In genomic region chr14:90405101-90405500, GRCh38 we compare ENCODE assay signal across 24 cellular contexts. TPM values are rescaled to one million over a fixed set of nuclear protein-coding genes. Genes with fewer than 3 reads are reported as not detected.
DNase-seq lines count a peak whose midpoint lies in the region; ATAC-seq, FAIRE-seq and TF ChIP-seq lines count a peak whose summit lies in the region.
"Had no signal": no experiment of that assay in that cellular context is flagged by ENCODE, and none has a peak within 500 bp of the region (broad histone marks: within the 10 kb centered on the region; RNA-seq: fewer than 3 reads in every experiment).

No MANE protein-coding gene starts in this region.

- peaks cover 3% of the 10 kb centered on the region; the same call in 2 of the 3 replicates for H3K79me2 ChIP-seq in K562 (ENCODE audit: control insufficient read depth, insufficient read depth, low read length)

- peak; percentile 41; the same call in 2 of the 3 replicates for ATAC-seq in K562
- ATAC-seq: activated CD4-positive, CD25-positive, alpha-beta regulatory T cell treated with anti-CD3 and anti-CD28 coated beads, Interleukin-2, amount 50 U/mL, for 24 hours; left colon had no signal

- H3K4me3 ChIP-seq in HEK293 (ENCODE audit: low read depth, low read length) (no peak overlapping the region), K562 (no peak overlapping the region), sigmoid colon (no peak overlapping the region)
- H3K4me3 ChIP-seq: ovary, thyroid gland had no signal

- peaks cover 48 to 69% of the 10 kb centered on the region in 2 experiments for H3K36me3 ChIP-seq in HEK293 (ENCODE audit: control insufficient read depth in 2 of 2, insufficient read depth in 1 of 2, low read length in 2 of 2)
- peaks cover 57% of the 10 kb centered on the region for H3K36me3 ChIP-seq in K562 (ENCODE audit: control insufficient read depth, insufficient read depth, low read length)
- peaks cover 31 to 67% (median 50%) of the 10 kb centered on the region in 4 donors for H3K36me3 ChIP-seq in sigmoid colon
- H3K36me3 ChIP-seq: ovary had no signal

- H3K9me1 ChIP-seq in K562 (ENCODE audit: control insufficient read depth, insufficient read depth, low read length) = no peaks in the 10 kb centered on the region

- no peak overlapping the region for H3K4me2 ChIP-seq in K562 (ENCODE audit: insufficient read depth, low read length)

- TF ChIP-seq EP300 in K562 (IDR thresholded peaks at IDR 0.05; ENCODE audit: low read length) = no peak
- TF ChIP-seq EP300 in sigmoid colon (IDR thresholded peaks at IDR 0.05) = no peak

- TF ChIP-seq CTCF in HEK293 (tag by site-specific recombination; IDR thresholded peaks at IDR 0.05) (no peak), K562 (IDR thresholded peaks at IDR 0.05 in 2 of 3, conservative IDR thresholded peaks at IDR 0.05 in 1 of 3; ENCODE audit: insufficient read depth in 2 of 3, low read depth in 1 of 3, low read length in 3 of 3) (no peak), sigmoid colon (IDR thresholded peaks at IDR 0.05) (no peak)

- H4K20me1 ChIP-seq in K562 (replicated peaks; ENCODE audit: control insufficient read depth, insufficient read depth, low read length) = no peaks in the 10 kb centered on the region; the same call in 1 of the 2 replicates

- POLR2A ChIA-PET in HEK293 (lab: Yijun Ruan, JAX) (no interaction called here), K562 (lab: Yijun Ruan, JAX) (interaction anchor here (1.7 kb wide), 1 partner anchor 11 kb away, joined by 6 read pairs; no protein-coding TSS in a partner anchor)

- in situ Hi-C loops in K562 (cut with MboI) = loop anchor here (10.0 kb wide), 1 partner anchor 120 kb away; no protein-coding TSS in a partner anchor

- H2AFZ ChIP-seq in K562 (ENCODE audit: low read depth, low read length) = no peak overlapping the region

- intact Hi-C loops in K562 (cut with micrococcal nuclease) (no loop called here), sigmoid colon (cut with DNase I) (no loop called here), head of caudate nucleus (cut with DNase I) (loop anchor here (10.0 kb wide), 1 partner anchor 110 kb away; no protein-coding TSS in a partner anchor)

- TF ChIP-seq POLR2A in K562 (conservative IDR thresholded peaks at IDR 0.05) (no peak), sigmoid colon (IDR thresholded peaks at IDR 0.05) (no peak)

- peaks cover 14% of the 10 kb centered on the region for H3K4me1 ChIP-seq in HEK293 (ENCODE audit: control insufficient read depth, insufficient read depth, low read length)
- H3K4me1 ChIP-seq in K562 (replicated peaks in 1 of 2; ENCODE audit: control insufficient read depth in 2 of 2, insufficient read depth in 2 of 2, low read length in 2 of 2) = no peaks in the 10 kb centered on the region
- H3K4me1 ChIP-seq in sigmoid colon = peaks cover 0 to 98% (median 92%) of the 10 kb centered on the region in 4 donors

- CTCF ChIA-PET in HEK293 (lab: Yijun Ruan, JAX) (interaction anchor here (0.7 kb wide), 1 partner anchor 46 kb away, joined by 3 read pairs; no protein-coding TSS in a partner anchor), K562 (lab: Yijun Ruan, JAX; ENCODE audit: low intra/inter-chr PET ratio) (no interaction called here)

- 84% methylated on average over 9 of the region's 9 CpGs for WGBS in K562 (ENCODE audit: insufficient coverage, low coverage, missing lambda C conversion rate)
- WGBS in sigmoid colon, 2 donors = 63 to 78% methylated on average over 9 of the region's 9 CpGs

- DNase-seq in DMS53 (lab: John Stamatoyannopoulos, UW) (peak; percentile 42), DMS53 treated with DMSO at 0.1 percent for 48 hours (lab: John Stamatoyannopoulos, UW; ENCODE audit: unreplicated experiment) (no peak), K562 (ENCODE audit: extremely low read depth in 1 of 4, low spot score in 3 of 4) (no peak), sigmoid colon (no peak), midbrain (lab: John Stamatoyannopoulos, UW) (no peak), head of caudate nucleus (no peak), DMS114 treated with DMSO at 0.1 percent for 48 hours (lab: John Stamatoyannopoulos, UW; ENCODE audit: unreplicated experiment) (no peak)
- DNase-seq: activated CD8-positive, alpha-beta memory T cell treated with anti-CD3 and anti-CD28 coated beads, Interleukin-2, amount 50 U/mL, for 48 hours; endodermal cell; GOT3; KG1; left colon; ovary; Right ventricle myocardium superior; small intestine; stimulated activated CD4-positive, alpha-beta T cell treated with anti-CD3 and anti-CD28 coated beads, Interleukin-4, amount 100 ng/mL, for 4 hours; T-helper 2 cell; thyroid gland had no signal

- no peak for FAIRE-seq in K562 (lab: Jason Lieb, UNC)
- FAIRE-seq: G401.6, GM12892, small intestine had no signal

- H3K27me3 ChIP-seq in K562 (ENCODE audit: control insufficient read depth in 2 of 2, insufficient read depth in 2 of 2, low read length in 2 of 2) = no peaks in the 10 kb centered on the region
- no peaks in the 10 kb centered on the region for H3K27me3 ChIP-seq in sigmoid colon
- H3K27me3 ChIP-seq: ovary, thyroid gland had no signal

- TF ChIP-seq RAD21 in K562 (CRISPR knock-in tag; conservative IDR thresholded peaks at IDR 0.05 in 1 of 2, IDR thresholded peaks at IDR 0.05 in 1 of 2) = no peak

- no peak overlapping the region for H3K9ac ChIP-seq in K562 (ENCODE audit: insufficient read depth in 1 of 2, low read depth in 2 of 2, low read length in 2 of 2)

- BruUV-seq in K562 (replicated peaks; lab: Mats Ljungman, UMichigan) = TSS peak; percentile 4

- peak overlapping the region; percentile 10; the same call in 1 of the 2 replicates for H3K27ac ChIP-seq in HEK293 (ENCODE audit: extremely low read depth, low read depth, low read length)
- no peak overlapping the region for H3K27ac ChIP-seq in K562 (ENCODE audit: extremely low read depth, low read depth, low read length)
- H3K27ac ChIP-seq in sigmoid colon = peak overlapping the region; percentile 94 to 97 (median 95)
- H3K27ac ChIP-seq: 22Rv1, C4-2B, ovary, thyroid gland had no signal

- H3K9me3 ChIP-seq in HEK293 (ENCODE audit: control insufficient read depth, insufficient read depth, low read depth, low read length) = no peaks in the 10 kb centered on the region
- no peaks in the 10 kb centered on the region for H3K9me3 ChIP-seq in K562 (replicated peaks; ENCODE audit: control insufficient read depth, insufficient read depth, low read depth, low read length)
- no peaks in the 10 kb centered on the region for H3K9me3 ChIP-seq in sigmoid colon
- H3K9me3 ChIP-seq: ovary, thyroid gland had no signal

TF ChIP-seq in HEK293, 187 proteins besides CTCF, POLR2A, EP300 and RAD21 (continues in another document):
- TF ChIP-seq SCRT2 (tag by site-specific recombination; IDR thresholded peaks at IDR 0.05) = peak; percentile 46; the same call in 1 of the 2 replicates

TF ChIP-seq in K562, 482 proteins besides CTCF, POLR2A, EP300 and RAD21:
- TF ChIP-seq POLR2AphosphoS2 (IDR thresholded peaks at IDR 0.05; ENCODE audit: low read length) = no peak
- TF ChIP-seq BRD9 (IDR thresholded peaks at IDR 0.05; ENCODE audit: low read depth, partially characterized antibody) = no peak
- no peak for TF ChIP-seq KDM1A (IDR thresholded peaks at IDR 0.05)
- no peak for TF ChIP-seq ATF2 (CRISPR knock-in tag; IDR thresholded peaks at IDR 0.05)

RNA-seq across cellular contexts. Expression of gene CALM1, which starts 8.3 kb away (rescaled TPM):
- total RNA-seq in K562 (2011; cell fraction: chromatin; rRNA removed; ENCODE audit: low replicate concordance) = 62.1 and 139 TPM in 2 replicates
- 42.4 and 45.7 TPM in 2 replicates for total RNA-seq in K562 (2011; cell fraction: nucleolus; rRNA removed)
- 60.5 and 80.2 TPM in 2 replicates for total RNA-seq in K562 (2011; cell fraction: nucleoplasm; rRNA removed)
- total RNA-seq in K562 (2014; rRNA removed) (256 and 290 TPM in 2 replicates), K562 (2014; rRNA removed; fragmentation: Illumina TruSeq; extraction: Trizol) (158 and 169 TPM in 2 replicates), K562 (2015; rRNA removed; fragmentation: Illumina TruSeq; extraction: Trizol) (139 and 148 TPM in 2 replicates), K562 (2021) (141 and 155 TPM in 2 replicates), sigmoid colon (100 to 1,000 TPM; 647 to 889 (median 818) TPM)
- polyA plus RNA-seq in K562 (2011; rRNA removed) (128 and 161 TPM in 2 replicates), K562 (2014; fragmentation: Illumina TruSeq; extraction: Trizol) (206 and 269 TPM in 2 replicates), K562 (2014; fragmentation: Nextera tagmentation; extraction: Ambion mirVana) (10 to 100 TPM; 48.0 to 85.7 TPM), K562 (2014; rRNA removed) (162 and 178 TPM in 2 replicates), sigmoid colon (100 to 1,000 TPM; 404 to 722 (median 541) TPM)
- polyA plus RNA-seq in K562 (2011; cell fraction: cytosol; rRNA removed) = 77.4 and 107 TPM in 2 replicates
- polyA plus RNA-seq in K562 (2011; cell fraction: nucleus; rRNA removed) = 56.0 and 78.4 TPM in 2 replicates
- polyA plus RNA-seq in K562 (2012) = 143 and 146 TPM in 2 replicates
- 242 and 267 TPM in 2 replicates for polyA minus RNA-seq in K562 (2011; rRNA and poly(A)+ RNA removed)
- 56.8 and 84.7 TPM in 2 replicates for polyA minus RNA-seq in K562 (2011; cell fraction: cytosol; rRNA and poly(A)+ RNA removed)
- polyA minus RNA-seq in K562 (2011; cell fraction: nucleus; rRNA and poly(A)+ RNA removed) = 73.0 and 82.9 TPM in 2 replicates
